8 cellular contexts compared by ENCODE assay signal in the genomic region with DNA sequence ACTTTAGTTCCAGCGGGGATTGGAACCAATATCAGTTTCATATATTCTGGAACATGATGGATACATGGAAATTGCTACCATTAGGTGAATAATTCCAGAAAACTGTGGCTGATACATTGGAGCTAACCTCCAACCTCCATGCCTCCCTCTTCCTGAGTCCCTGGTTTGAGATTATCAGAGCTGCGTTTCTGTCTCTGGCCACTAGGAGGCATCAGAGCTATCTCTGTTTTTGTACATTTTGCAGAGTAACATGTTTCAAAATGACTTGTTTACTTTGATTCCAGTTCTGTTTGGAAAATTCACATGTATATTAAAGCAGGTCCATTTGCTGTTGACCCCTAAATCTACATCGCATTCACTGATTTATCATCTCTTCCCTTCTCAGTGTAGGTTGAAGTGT.
DNase-seq lines count a peak whose midpoint lies in the region; ATAC-seq and FAIRE-seq lines count a peak whose summit lies in the region.

No MANE protein-coding gene starts in this region.

- DNase-seq in CD1c-positive myeloid dendritic cell (ENCODE audit: extremely low spot score) (peak; percentile 53), GM18507 (ENCODE audit: extremely low spot score, insufficient read length, low read depth) (no peak), NCI-H2227 (lab: John Stamatoyannopoulos, UW; ENCODE audit: unreplicated experiment) (peak; percentile 46), iris pigment epithelial cell (ENCODE audit: low read depth) (peak; percentile 22), NCI-H2029 treated with DMSO at 0.1 percent for 48 hours (lab: John Stamatoyannopoulos, UW) (no peak)
- DNase-seq in activated naive CD8-positive, alpha-beta T cell treated with anti-CD3 and anti-CD28 coated beads, Interleukin-2, amount 50 U/mL, for 24 hours = peak; percentile 11
- peak; percentile 22 for DNase-seq in stimulated activated naive CD8-positive, alpha-beta T cell treated with anti-CD3 and anti-CD28 coated beads, Interleukin-15, Interleukin-2, amounts not matched to agents 100 U/mL and 50 U/mL, for 24 hours

- no peak overlapping the region for H3K27ac Mint-ChIP-seq in activated naive CD8-positive, alpha-beta T cell treated with anti-CD3 and anti-CD28 coated beads, Interleukin-2, amount 50 U/mL, for 24 hours

- H3K27me3 Mint-ChIP-seq in activated naive CD8-positive, alpha-beta T cell treated with anti-CD3 and anti-CD28 coated beads, Interleukin-2, amount 50 U/mL, for 24 hours = no peaks in the 10 kb centered on the region

- no peaks in the 10 kb centered on the region for H3K9me3 Mint-ChIP-seq in activated naive CD8-positive, alpha-beta T cell treated with anti-CD3 and anti-CD28 coated beads, Interleukin-2, amount 50 U/mL, for 24 hours

- peak; percentile 49 for FAIRE-seq in GM18507 (lab: Jason Lieb, UNC)

- no peak overlapping the region for H3K4me3 Mint-ChIP-seq in activated naive CD8-positive, alpha-beta T cell treated with anti-CD3 and anti-CD28 coated beads, Interleukin-2, amount 50 U/mL, for 24 hours

- no peaks in the 10 kb centered on the region for H3K4me1 Mint-ChIP-seq in activated naive CD8-positive, alpha-beta T cell treated with anti-CD3 and anti-CD28 coated beads, Interleukin-2, amount 50 U/mL, for 24 hours

- no peaks in the 10 kb centered on the region for H3K36me3 Mint-ChIP-seq in activated naive CD8-positive, alpha-beta T cell treated with anti-CD3 and anti-CD28 coated beads, Interleukin-2, amount 50 U/mL, for 24 hours (ENCODE audit: low read depth)

- no peak for ATAC-seq in activated naive CD8-positive, alpha-beta T cell treated with anti-CD3 and anti-CD28 coated beads, Interleukin-2, amount 50 U/mL, for 24 hours
- ATAC-seq in stimulated activated naive CD8-positive, alpha-beta T cell treated with anti-CD3 and anti-CD28 coated beads, Interleukin-15, Interleukin-2, amounts not matched to agents 100 U/mL and 50 U/mL, for 24 hours = no peak
- ATAC-seq in GM21423 (IDR thresholded peaks at IDR 0.05; ENCODE audit: unreplicated experiment) = no peak

Comparison
In these comparisons a context has a peak if more than half of its experiments do, and no peak if none do; other contexts are left out.
1. DNase-seq: peak in CD1c-positive myeloid dendritic cell (single experiment), NCI-H2227 (single experiment), activated naive CD8-positive, alpha-beta T cell treated with anti-CD3 and anti-CD28 coated beads, Interleukin-2, amount 50 U/mL, for 24 hours (single experiment), iris pigment epithelial cell (single experiment) and stimulated activated naive CD8-positive, alpha-beta T cell treated with anti-CD3 and anti-CD28 coated beads, Interleukin-15, Interleukin-2, amounts not matched to agents 100 U/mL and 50 U/mL, for 24 hours (single experiment); none in GM18507 (single experiment) and NCI-H2029 treated with DMSO at 0.1 percent for 48 hours (single experiment).